ENCODE assay signal across 1 cellular context in the genomic region with DNA sequence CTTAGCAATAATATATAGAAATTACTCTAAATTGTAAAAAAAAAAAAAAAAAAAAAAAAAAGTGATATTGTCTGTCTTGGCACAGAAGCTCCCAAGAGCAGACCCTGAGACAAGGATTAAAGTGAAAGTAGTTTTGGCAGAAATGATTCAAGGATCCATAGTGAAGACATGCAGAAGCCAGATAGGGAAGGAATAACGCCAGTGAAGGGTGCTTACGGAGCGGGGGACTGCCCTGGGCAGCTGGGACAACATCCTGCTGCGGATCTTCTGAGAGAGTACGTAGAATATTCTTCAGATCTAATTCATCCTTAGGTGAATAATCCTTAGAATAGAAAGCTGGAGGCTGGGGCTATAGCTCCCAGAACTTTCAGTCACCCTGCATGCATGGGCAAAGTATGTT.
TF ChIP-seq lines count a peak whose summit lies in the region.

No MANE protein-coding gene starts in this region.

TF ChIP-seq in GM23338, 12 proteins besides CTCF, POLR2A, EP300 and RAD21:
- TF ChIP-seq ZNF331 (CRISPR knock-in tag; IDR thresholded peaks at IDR 0.05; ENCODE audit: low read depth), result no peak
- TF ChIP-seq ZNF114 (CRISPR knock-in tag; IDR thresholded peaks at IDR 0.05), result no peak
- no peak for TF ChIP-seq POLR2AphosphoS5 (IDR thresholded peaks at IDR 0.05; ENCODE audit: low read depth)
- TF ChIP-seq STAT1 (IDR thresholded peaks at IDR 0.05; ENCODE audit: unreplicated experiment), result no peak
- TF ChIP-seq NANOG (IDR thresholded peaks at IDR 0.05; ENCODE audit: borderline replicate concordance), result no peak
- no peak for TF ChIP-seq EZH2phosphoT487 (IDR thresholded peaks at IDR 0.05; ENCODE audit: unreplicated experiment)
- no peak for TF ChIP-seq REST (IDR thresholded peaks at IDR 0.05; ENCODE audit: unreplicated experiment)
- TF ChIP-seq, protein P1, sequence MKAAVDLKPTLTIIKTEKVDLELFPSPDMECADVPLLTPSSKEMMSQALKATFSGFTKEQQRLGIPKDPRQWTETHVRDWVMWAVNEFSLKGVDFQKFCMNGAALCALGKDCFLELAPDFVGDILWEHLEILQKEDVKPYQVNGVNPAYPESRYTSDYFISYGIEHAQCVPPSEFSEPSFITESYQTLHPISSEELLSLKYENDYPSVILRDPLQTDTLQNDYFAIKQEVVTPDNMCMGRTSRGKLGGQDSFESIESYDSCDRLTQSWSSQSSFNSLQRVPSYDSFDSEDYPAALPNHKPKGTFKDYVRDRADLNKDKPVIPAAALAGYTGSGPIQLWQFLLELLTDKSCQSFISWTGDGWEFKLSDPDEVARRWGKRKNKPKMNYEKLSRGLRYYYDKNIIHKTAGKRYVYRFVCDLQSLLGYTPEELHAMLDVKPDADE (IDR thresholded peaks at IDR 0.05), result no peak
- no peak for TF ChIP-seq CREB1 (CRISPR knock-in tag; IDR thresholded peaks at IDR 0.05; ENCODE audit: low read depth)
- no peak for TF ChIP-seq EZH2 (IDR thresholded peaks at IDR 0.05; ENCODE audit: low read depth, unreplicated experiment)
- no peak for TF ChIP-seq JUNB (IDR thresholded peaks at IDR 0.05; ENCODE audit: unreplicated experiment)
- no peak for TF ChIP-seq ZNF462 (CRISPR knock-in tag; IDR thresholded peaks at IDR 0.05)
